In genomic region chr5:87094833-87095232, GRCh38 we compare ENCODE assay signal across 21 cellular contexts.
"Had no signal": no experiment of that assay in that cellular context is flagged by ENCODE, and none has a peak within 500 bp of the region (broad histone marks: within the 10 kb centered on the region; RNA-seq: fewer than 3 reads in every experiment).

No MANE protein-coding gene starts in this region.

- ATAC-seq: foreskin keratinocyte, gastroesophageal sphincter, heart left ventricle, left cardiac atrium, left lung, left ventricle myocardium superior, lower lobe of right lung, mucosa of descending colon had no signal

- DNase-seq: colonic mucosa; cortex of kidney; effector CD8-positive, alpha-beta T cell; foreskin keratinocyte; heart left ventricle; hypothalamus; left cardiac atrium; left lung; left ventricle myocardium superior; lower lobe of right lung; mesenchymal stem cell; mucosa of descending colon had no signal

- H3K36me3 Mint-ChIP-seq: mesothelial cell of epicardium had no signal

- H3K27me3 ChIP-seq: colonic mucosa, esophagus muscularis mucosa, foreskin keratinocyte, gastroesophageal sphincter, heart left ventricle, left lung had no signal

- H3K36me3 ChIP-seq: colonic mucosa, esophagus muscularis mucosa, gastroesophageal sphincter, heart left ventricle, left lung, lower lobe of right lung had no signal

- H3K4me3 Mint-ChIP-seq: dendritic cell treated with granulocyte-macrophage colony-stimulating factor and Interleukin-4, amounts not matched to agents 40 ng/mL and 50 ng/mL, for 4 days; mesothelial cell of epicardium had no signal

- H3K4me1 ChIP-seq: colonic mucosa, esophagus muscularis mucosa, gastroesophageal sphincter, heart left ventricle, left lung, lower lobe of right lung had no signal

- H3K27ac ChIP-seq: colonic mucosa, esophagus muscularis mucosa, foreskin keratinocyte, gastroesophageal sphincter, heart left ventricle, hepatocyte, left lung, lower lobe of right lung had no signal

- H3K27ac Mint-ChIP-seq: dendritic cell treated with granulocyte-macrophage colony-stimulating factor and Interleukin-4, amounts not matched to agents 40 ng/mL and 50 ng/mL, for 4 days; mesothelial cell of epicardium had no signal

- H3K4me3 ChIP-seq: colonic mucosa, esophagus muscularis mucosa, gastroesophageal sphincter, heart left ventricle, hepatocyte, left lung, lower lobe of right lung, mucosa of descending colon had no signal

- H3K9me3 Mint-ChIP-seq: dendritic cell treated with granulocyte-macrophage colony-stimulating factor and Interleukin-4, amounts not matched to agents 40 ng/mL and 50 ng/mL, for 4 days had no signal

- FAIRE-seq: endothelial cell of umbilical vein, frontal cortex, islet of Langerhans, keratinocyte had no signal

- H3K9me3 ChIP-seq: colonic mucosa, esophagus muscularis mucosa, gastroesophageal sphincter, heart left ventricle, left lung, lower lobe of right lung, mucosa of descending colon had no signal
